ENCODE assay signal across 22 cellular contexts in genomic region chr10:87636313-87636915, GRCh38. TPM values are rescaled to one million over a fixed set of nuclear protein-coding genes. Genes with fewer than 3 reads are reported as not detected.
A peak's percentile ranks its signal among the peaks of the same experiment; 100 is the strongest.
DNase-seq lines count a peak whose midpoint lies in the region; ATAC-seq, FAIRE-seq and TF ChIP-seq lines count a peak whose summit lies in the region.
"Had no signal": no experiment of that assay in that cellular context is flagged by ENCODE, and none has a peak within 500 bp of the region (broad histone marks: within the 10 kb centered on the region; RNA-seq: fewer than 3 reads in every experiment).

No MANE protein-coding gene starts in this region.

- peak overlapping the region; percentile 56 for H3K4me2 ChIP-seq in astrocyte (ENCODE audit: low read length)

- POLR2A ChIA-PET in naive thymus-derived CD4-positive, alpha-beta T cell (lab: Charles Lee), result no interaction called here

- intact Hi-C loops in right lobe of liver (cut with DNase I), result no loop called here
- intact Hi-C loops in naive thymus-derived CD4-positive, alpha-beta T cell (cut with micrococcal nuclease), result no loop called here

- H3K9me3 Mint-ChIP-seq in HFFc6 (no peaks in the 10 kb centered on the region), astrocyte (ENCODE audit: unreplicated experiment) (peaks cover 5% of the 10 kb centered on the region)
- peaks cover 0 to 11% (median 3%) of the 10 kb centered on the region in 11 donors for H3K9me3 Mint-ChIP-seq in naive thymus-derived CD4-positive, alpha-beta T cell
- H3K9me3 Mint-ChIP-seq: activated naive CD4-positive, alpha-beta T cell treated with anti-CD3 and anti-CD28 coated beads, Interleukin-2, amount 10 ng/mL, durations not matched to agents 7 days and 5 days had no signal

- H3K27ac ChIP-seq in ACC112 (ENCODE audit: low read depth, low read length) (no peak overlapping the region), astrocyte (ENCODE audit: low read depth, low read length) (no peak overlapping the region), right lobe of liver (peak overlapping the region in 1 of 3 donors; percentile 25)
- no peak overlapping the region for H3K27ac ChIP-seq in naive thymus-derived CD4-positive, alpha-beta T cell (ENCODE audit: low read depth, low read length)
- H3K27ac ChIP-seq: SJCRH30, spleen, tibial nerve had no signal

- H3K4me3 Mint-ChIP-seq in HFFc6 (0 out of 2 replicates have a peak overlapping the region, but pooled peaks have one; percentile 18), astrocyte (ENCODE audit: unreplicated experiment) (no peak overlapping the region)
- H3K4me3 Mint-ChIP-seq in naive thymus-derived CD4-positive, alpha-beta T cell, result no peak overlapping the region
- H3K4me3 Mint-ChIP-seq: activated CD4-positive, alpha-beta T cell treated with anti-CD3 and anti-CD28 coated beads, Interleukin-2, amount 10 ng/mL, durations not matched to agents 24 days and 14 days; activated naive CD4-positive, alpha-beta T cell treated with anti-CD3 and anti-CD28 coated beads, Interleukin-2, amount 10 ng/mL, durations not matched to agents 7 days and 5 days; T-helper 17 cell had no signal

- no peak for TF ChIP-seq CTCF in HFFc6 (IDR thresholded peaks at IDR 0.05)
- TF ChIP-seq CTCF in astrocyte (IDR thresholded peaks at IDR 0.05; ENCODE audit: insufficient read depth, low read depth, low read length), result no peak
- no peak for TF ChIP-seq CTCF in right lobe of liver (IDR thresholded peaks at IDR 0.05)

- H3K27me3 Mint-ChIP-seq in HFFc6 (ENCODE audit: insufficient read depth), result peaks cover 2% of the 10 kb centered on the region; the same call in 1 of the 2 replicates
- H3K27me3 Mint-ChIP-seq in astrocyte (ENCODE audit: low read depth, unreplicated experiment), result no peaks in the 10 kb centered on the region
- peaks cover 0 to 3% (median 0%) of the 10 kb centered on the region in 5 donors for H3K27me3 Mint-ChIP-seq in naive thymus-derived CD4-positive, alpha-beta T cell
- H3K27me3 Mint-ChIP-seq: activated CD4-positive, alpha-beta T cell treated with anti-CD3 and anti-CD28 coated beads, Interleukin-2, amount 10 ng/mL, durations not matched to agents 24 days and 14 days; activated naive CD4-positive, alpha-beta T cell treated with anti-CD3 and anti-CD28 coated beads, Interleukin-2, amount 10 ng/mL, durations not matched to agents 7 days and 5 days; T-helper 17 cell had no signal

- H2AFZ ChIP-seq in ACC112 (ENCODE audit: low read length, unreplicated experiment) (no peak overlapping the region), astrocyte (ENCODE audit: low read depth, low read length) (peak overlapping the region; percentile 3)

- H3K4me3 ChIP-seq in ACC112 (ENCODE audit: low read depth, low read length) (peak overlapping the region; percentile 30; the same call in 1 of the 2 replicates), astrocyte (ENCODE audit: insufficient read depth, low read depth, low read length) (no peak overlapping the region), right lobe of liver (no peak overlapping the region)
- no peak overlapping the region for H3K4me3 ChIP-seq in naive thymus-derived CD4-positive, alpha-beta T cell (ENCODE audit: low read length)
- H3K4me3 ChIP-seq: BLaER1 treated with 17β-estradiol and CSF1 and Interleukin-3, amounts not matched to agents 10 nM and 100 nM; HAP-1; K562; SJCRH30; spleen; tibial nerve had no signal

- H3K27me3 ChIP-seq in ACC112 (ENCODE audit: insufficient read depth, low read length), result no peaks in the 10 kb centered on the region
- H3K27me3 ChIP-seq in astrocyte (ENCODE audit: insufficient read depth, low read length), result no peaks in the 10 kb centered on the region
- no peaks in the 10 kb centered on the region for H3K27me3 ChIP-seq in right lobe of liver
- no peaks in the 10 kb centered on the region for H3K27me3 ChIP-seq in naive thymus-derived CD4-positive, alpha-beta T cell (ENCODE audit: control insufficient read depth in 2 of 2, insufficient read depth in 2 of 2, low read length in 2 of 2)
- H3K27me3 ChIP-seq: BLaER1 treated with 17β-estradiol and CSF1 and Interleukin-3, amounts not matched to agents 10 nM and 100 nM; SJCRH30; spleen; tibial nerve had no signal

- 71% methylated on average over 2 of the region's 3 CpGs for WGBS in right lobe of liver (ENCODE audit: insufficient coverage, low coverage, low lambda C conversion rate, missing lambda C conversion rate)

- H3K9ac ChIP-seq in astrocyte (ENCODE audit: low read length), result no peak overlapping the region
- H3K9ac ChIP-seq: BLaER1 treated with 17β-estradiol and CSF1 and Interleukin-3, amounts not matched to agents 10 nM and 100 nM had no signal

- H3K36me3 ChIP-seq in ACC112 (ENCODE audit: insufficient read depth, low read length), result peaks cover 4% of the 10 kb centered on the region; the same call in 1 of the 2 replicates
- no peaks in the 10 kb centered on the region for H3K36me3 ChIP-seq in astrocyte (ENCODE audit: insufficient read depth, low read length)
- H3K36me3 ChIP-seq in right lobe of liver, result no peaks in the 10 kb centered on the region
- no peaks in the 10 kb centered on the region for H3K36me3 ChIP-seq in naive thymus-derived CD4-positive, alpha-beta T cell (ENCODE audit: control insufficient read depth in 2 of 3, insufficient read depth in 3 of 3, low read length in 3 of 3)
- H3K36me3 ChIP-seq: BLaER1 treated with 17β-estradiol and CSF1 and Interleukin-3, amounts not matched to agents 10 nM and 100 nM; HAP-1; SJCRH30; spleen; tibial nerve had no signal

- H3K9me3 ChIP-seq in astrocyte (ENCODE audit: insufficient read depth, low read depth, low read length) (no peaks in the 10 kb centered on the region), right lobe of liver (no peaks in the 10 kb centered on the region)
- H3K9me3 ChIP-seq in naive thymus-derived CD4-positive, alpha-beta T cell (ENCODE audit: control insufficient read depth in 2 of 3, low read length in 3 of 3), result no peaks in the 10 kb centered on the region
- H3K9me3 ChIP-seq: HAP-1, SJCRH30, spleen had no signal

- H4K20me1 ChIP-seq in astrocyte (ENCODE audit: insufficient read depth, low read length), result no peaks in the 10 kb centered on the region
- H4K20me1 ChIP-seq: BLaER1 treated with 17β-estradiol and CSF1 and Interleukin-3, amounts not matched to agents 10 nM and 100 nM had no signal

- no peak for TF ChIP-seq POLR2A in right lobe of liver (IDR thresholded peaks at IDR 0.05)

- H3K4me1 Mint-ChIP-seq in HFFc6 (ENCODE audit: low read depth) (peaks cover 41% of the 10 kb centered on the region), astrocyte (ENCODE audit: low read depth, unreplicated experiment) (peaks cover 28% of the 10 kb centered on the region)
- H3K4me1 Mint-ChIP-seq in naive thymus-derived CD4-positive, alpha-beta T cell, result peaks cover 0 to 13% (median 0%) of the 10 kb centered on the region in 7 donors
- H3K4me1 Mint-ChIP-seq: T-helper 17 cell had no signal

- H3K4me1 ChIP-seq in ACC112 (ENCODE audit: control insufficient read depth, insufficient read depth, low read length, unreplicated experiment) (peaks cover 21% of the 10 kb centered on the region), astrocyte (ENCODE audit: insufficient read depth, low read length) (peaks cover 9% of the 10 kb centered on the region), right lobe of liver (peaks cover 0 to 20% (median 3%) of the 10 kb centered on the region in 4 donors)
- no peaks in the 10 kb centered on the region for H3K4me1 ChIP-seq in naive thymus-derived CD4-positive, alpha-beta T cell (ENCODE audit: control insufficient read depth in 2 of 2, insufficient read depth in 2 of 2, low read length in 2 of 2)
- H3K4me1 ChIP-seq: SJCRH30, spleen, tibial nerve had no signal

- H3K36me3 Mint-ChIP-seq in HFFc6 (ENCODE audit: low read depth) (peaks cover 6% of the 10 kb centered on the region; the same call in 1 of the 2 replicates), astrocyte (ENCODE audit: low read depth, unreplicated experiment) (no peaks in the 10 kb centered on the region)
- H3K36me3 Mint-ChIP-seq in naive thymus-derived CD4-positive, alpha-beta T cell, result peaks cover 0 to 9% (median 0%) of the 10 kb centered on the region in 5 donors
- H3K36me3 Mint-ChIP-seq: activated naive CD4-positive, alpha-beta T cell treated with anti-CD3 and anti-CD28 coated beads, Interleukin-2, amount 10 ng/mL, durations not matched to agents 7 days and 5 days had no signal

- no peak for FAIRE-seq in astrocyte (lab: Jason Lieb, UNC)
- FAIRE-seq: K562 had no signal

- no peak for DNase-seq in HFFc6
- DNase-seq in astrocyte (ENCODE audit: low read depth), result no peak
- peak; percentile 42 to 80 (median 70) for DNase-seq in right lobe of liver
- no peak for DNase-seq in NCI-H146 (lab: John Stamatoyannopoulos, UW)
- DNase-seq in naive thymus-derived CD4-positive, alpha-beta T cell, result no peak
- DNase-seq: aorta; central memory CD4-positive, alpha-beta T cell; erythroblast; hippocampal formation; NCI-H187 treated with DMSO at 0.1 percent for 48 hours; SJCRH30; spleen; T-helper 17 cell had no signal

- peak; percentile 34 to 80 (median 73) for ATAC-seq in right lobe of liver
- no peak for ATAC-seq in HG03432 (IDR thresholded peaks at IDR 0.05; ENCODE audit: unreplicated experiment)
- no peak for ATAC-seq in GM19452 (IDR thresholded peaks at IDR 0.05; ENCODE audit: unreplicated experiment)
- no peak for ATAC-seq in naive thymus-derived CD4-positive, alpha-beta T cell
- ATAC-seq: K562, T-helper 17 cell had no signal

- H3K27ac Mint-ChIP-seq in HFFc6 (peak overlapping the region; percentile 71; the same call in 1 of the 2 replicates), astrocyte (ENCODE audit: unreplicated experiment) (peak overlapping the region; percentile 47)
- H3K27ac Mint-ChIP-seq in naive thymus-derived CD4-positive, alpha-beta T cell, result no peak overlapping the region
- H3K27ac Mint-ChIP-seq: activated CD4-positive, alpha-beta T cell treated with anti-CD3 and anti-CD28 coated beads, Interleukin-2, amount 10 ng/mL, durations not matched to agents 24 days and 14 days; activated naive CD4-positive, alpha-beta T cell treated with anti-CD3 and anti-CD28 coated beads, Interleukin-2, amount 10 ng/mL, durations not matched to agents 7 days and 5 days; T-helper 17 cell had no signal

- H3K79me2 ChIP-seq in ACC112 (ENCODE audit: control insufficient read depth, insufficient read depth, low read length, unreplicated experiment) (no peaks in the 10 kb centered on the region), astrocyte (ENCODE audit: insufficient read depth, low read length) (no peaks in the 10 kb centered on the region)

- CTCF ChIA-PET in naive thymus-derived CD4-positive, alpha-beta T cell (lab: Charles Lee), result no interaction called here

RNA-seq across cellular contexts. Expression of gene PAPSS2, which starts 23.3 kb away (rescaled TPM):
- total RNA-seq in HFFc6 (2021; fragmentation: NEBNext Ultra II Directional; extraction: Animal tissue kit (Norgen Biotek cat#: 25700)), result 100 to 1,000 TPM; 388 to 630 (median 429) TPM
- total RNA-seq in astrocyte (48.6 and 58.5 TPM in 2 replicates), right lobe of liver (100 to 1,000 TPM in 4 of 6 experiments, 10 to 100 TPM in 2; 65.3 to 158 (median 105) TPM)
- total RNA-seq in naive thymus-derived CD4-positive, alpha-beta T cell, result 1 to 10 TPM in 1 of 5 experiments, under 1 TPM in 4; 0.21 to 1.6 (median 0.57) TPM
- under 1 TPM; 0.05 to 0.06 TPM for polyA plus RNA-seq in naive thymus-derived CD4-positive, alpha-beta T cell
- total RNA-seq: activated CD4-positive, alpha-beta T cell treated with anti-CD3 and anti-CD28 coated beads, Interleukin-2, amount 10 ng/mL, durations not matched to agents 24 days and 14 days had no signal

Comparison
In these comparisons a context has a peak if more than half of its experiments do, and no peak if none do; other contexts are left out.
1. DNase-seq: peak in right lobe of liver (3 of 3); none in HFFc6 (single experiment), astrocyte (single experiment), NCI-H146 (single experiment) and naive thymus-derived CD4-positive, alpha-beta T cell (0 of 9).
2. H3K27ac Mint-ChIP-seq: peak in HFFc6 (single experiment) and astrocyte (single experiment); none in naive thymus-derived CD4-positive, alpha-beta T cell (0 of 9).
3. ATAC-seq: peak in right lobe of liver (4 of 4); none in HG03432 (single experiment), GM19452 (single experiment) and naive thymus-derived CD4-positive, alpha-beta T cell (single experiment).
4. RNA of gene PAPSS2, which starts 23.3 kb away (total RNA-seq): 388 to 630 TPM in HFFc6, 65.3 to 158 TPM in right lobe of liver and 48.6 to 58.5 TPM in astrocyte; 0.21 to 1.6 TPM in naive thymus-derived CD4-positive, alpha-beta T cell; every median in the first group is over 10 times any median in the second.